Comparison of ENCODE assay signal across 25 cellular contexts in genomic region chr9:33799928-33800689, GRCh38. TPM values are rescaled to one million over a fixed set of nuclear protein-coding genes. Genes with fewer than 3 reads are reported as not detected.
DNase-seq lines count a peak whose midpoint lies in the region; ATAC-seq and TF ChIP-seq lines count a peak whose summit lies in the region.
"Had no signal": no experiment of that assay in that cellular context is flagged by ENCODE, and none has a peak within 500 bp of the region (broad histone marks: within the 10 kb centered on the region; RNA-seq: fewer than 3 reads in every experiment).

No MANE protein-coding gene starts in this region.

- H3K27ac Mint-ChIP-seq in glutamatergic neuron (ENCODE audit: unreplicated experiment) = no peak overlapping the region
- H3K27ac Mint-ChIP-seq: CD4-positive, alpha-beta memory T cell; H9 had no signal

- DNase-seq in AG20443 (ENCODE audit: low spot score) = peak; percentile 18
- peak; percentile 14 for DNase-seq in NCI-H524 treated with DMSO at 0.1 percent for 48 hours (lab: John Stamatoyannopoulos, UW)
- peak; percentile 53 to 66 (median 58) for DNase-seq in body of pancreas
- no peak for DNase-seq in glutamatergic neuron
- no peak for DNase-seq in activated T-cell treated with anti-CD3 and anti-CD28 coated beads, Interleukin-2, amount 50 U/mL, for 48 hours
- no peak for DNase-seq in activated CD4-positive, CD25-positive, alpha-beta regulatory T cell (lab: John Stamatoyannopoulos, UW)
- DNase-seq in activated CD4-positive, alpha-beta T cell treated with anti-CD3 and anti-CD28 coated beads, Interleukin-2, amount 50 U/mL, for 1 hour = no peak
- DNase-seq in epidermal melanocyte (ENCODE audit: insufficient read length, low spot score) = no peak
- DNase-seq: Caco-2; CD4-positive, alpha-beta memory T cell; EL; GM23248; H9; NCI-H1048; NCI-H1436; NCI-H1930; NCI-H82; OCI-M1; SHP77 had no signal

- no peaks in the 10 kb centered on the region for H3K27me3 ChIP-seq in body of pancreas
- H3K27me3 ChIP-seq: BLaER1 treated with 17β-estradiol and CSF1 and Interleukin-3, amounts not matched to agents 10 nM and 100 nM; MG63 had no signal

- peak overlapping the region; percentile 49 to 89 (median 72) for H3K27ac ChIP-seq in body of pancreas
- H3K27ac ChIP-seq: BLaER1 treated with 17β-estradiol and CSF1 and Interleukin-3, amounts not matched to agents 10 nM and 100 nM; GM23248 had no signal

- peaks cover 97% of the 10 kb centered on the region for H3K4me1 ChIP-seq in body of pancreas
- H3K4me1 ChIP-seq: BLaER1 treated with 17β-estradiol and CSF1 and Interleukin-3, amounts not matched to agents 10 nM and 100 nM; Caco-2 had no signal

- H3K9me3 ChIP-seq in body of pancreas = no peaks in the 10 kb centered on the region
- H3K9me3 ChIP-seq: Caco-2, MG63 had no signal

- H3K4me3 ChIP-seq in body of pancreas = no peak overlapping the region
- H3K4me3 ChIP-seq: BLaER1 treated with 17β-estradiol and CSF1 and Interleukin-3, amounts not matched to agents 10 nM and 100 nM; GM23248; K562; MG63 had no signal

- H3K27me3 Mint-ChIP-seq in glutamatergic neuron (ENCODE audit: unreplicated experiment) = peaks cover 5% of the 10 kb centered on the region

- H3K4me3 Mint-ChIP-seq in glutamatergic neuron (ENCODE audit: unreplicated experiment) = peak overlapping the region; percentile 14
- H3K4me3 Mint-ChIP-seq: CD4-positive, alpha-beta memory T cell; H9 had no signal

- TF ChIP-seq POLR2A in body of pancreas (IDR thresholded peaks at IDR 0.05) = no peak

- H3K9me3 Mint-ChIP-seq in glutamatergic neuron (ENCODE audit: unreplicated experiment) = peaks cover 6% of the 10 kb centered on the region

- H3K36me3 ChIP-seq in body of pancreas (replicated peaks in 1 of 2; ENCODE audit: insufficient read depth in 1 of 2, low read depth in 2 of 2) = no peaks in the 10 kb centered on the region
- H3K36me3 ChIP-seq: BLaER1 treated with 17β-estradiol and CSF1 and Interleukin-3, amounts not matched to agents 10 nM and 100 nM; MG63 had no signal

- intact Hi-C loops in body of pancreas (cut with DNase I) = no loop called here

- ATAC-seq in body of pancreas = peak; percentile 13
- ATAC-seq: K562 had no signal

- WGBS in body of pancreas, 2 donors = 41 to 46% methylated on average over 9 of the region's 9 CpGs

- peaks cover 8% of the 10 kb centered on the region for H3K4me1 Mint-ChIP-seq in glutamatergic neuron (ENCODE audit: low read depth, unreplicated experiment)
- H3K4me1 Mint-ChIP-seq: CD4-positive, alpha-beta memory T cell had no signal

- H3K36me3 Mint-ChIP-seq in glutamatergic neuron (ENCODE audit: unreplicated experiment) = peaks cover 11% of the 10 kb centered on the region
- H3K36me3 Mint-ChIP-seq: CD4-positive, alpha-beta memory T cell had no signal

- no peak for TF ChIP-seq CTCF in body of pancreas (IDR thresholded peaks at IDR 0.05)
- TF ChIP-seq CTCF in glutamatergic neuron (IDR thresholded peaks at IDR 0.05; ENCODE audit: partially characterized antibody, unreplicated experiment) = no peak

RNA-seq across cellular contexts. Expression of gene PRSS3, which starts 4.7 kb away (rescaled TPM):
- total RNA-seq in body of pancreas (100 to 1,000 TPM; 526 to 604 TPM), glutamatergic neuron (ENCODE audit: unreplicated experiment) (not detected)
- total RNA-seq: A673; CD4-positive, alpha-beta memory T cell; H9; LHCN-M2; NCI-H460 had no signal

RNA-seq across cellular contexts. Expression of gene UBE2R2, which starts 16.9 kb away (rescaled TPM):
- total RNA-seq in body of pancreas (10 to 100 TPM; 26.7 to 31.4 TPM), glutamatergic neuron (ENCODE audit: unreplicated experiment) (90.1 TPM)

Comparison
In these comparisons a context has a peak if more than half of its experiments do, and no peak if none do; other contexts are left out.
1. DNase-seq: peak in AG20443 (single experiment), NCI-H524 treated with DMSO at 0.1 percent for 48 hours (single experiment) and body of pancreas (4 of 4); none in glutamatergic neuron (single experiment), activated T-cell treated with anti-CD3 and anti-CD28 coated beads, Interleukin-2, amount 50 U/mL, for 48 hours (0 of 2), activated CD4-positive, CD25-positive, alpha-beta regulatory T cell (0 of 4), activated CD4-positive, alpha-beta T cell treated with anti-CD3 and anti-CD28 coated beads, Interleukin-2, amount 50 U/mL, for 1 hour (single experiment) and epidermal melanocyte (single experiment).
2. RNA of gene PRSS3, which starts 4.7 kb away (total RNA-seq): 526 to 604 TPM in body of pancreas; not detected in glutamatergic neuron (single experiment); every median in the first group is over 100 times any median in the second.